ENCODE assay signal across 8 cellular contexts in genomic region chr7:116097365-116098009, GRCh38.
A peak's percentile ranks its signal among the peaks of the same experiment; 100 is the strongest.
DNase-seq lines count a peak whose midpoint lies in the region; ATAC-seq and TF ChIP-seq lines count a peak whose summit lies in the region.

No MANE protein-coding gene starts in this region.

- peaks cover 23% of the 10 kb centered on the region for H3K9me3 ChIP-seq in PC-9 (ENCODE audit: insufficient read depth, low read depth)
- no peaks in the 10 kb centered on the region for H3K9me3 ChIP-seq in fibroblast of lung (ENCODE audit: control insufficient read depth, insufficient read depth, low read depth, low read length)

- no peaks in the 10 kb centered on the region for H3F3A ChIP-seq in PC-9 (ENCODE audit: insufficient read depth, low read depth)

- no peak overlapping the region for H3K27ac Mint-ChIP-seq in type B pancreatic cell

- peaks cover 5% of the 10 kb centered on the region; the same call in 1 of the 2 replicates for H3K4me1 ChIP-seq in PC-9 (replicated peaks; ENCODE audit: insufficient read depth)
- no peaks in the 10 kb centered on the region for H3K4me1 ChIP-seq in fibroblast of lung (ENCODE audit: control insufficient read depth, extremely low read depth, insufficient read depth, low read length)

- no peak for ATAC-seq in HG02885 (IDR thresholded peaks at IDR 0.05; ENCODE audit: poor library complexity, unreplicated experiment)

- H3K27me3 ChIP-seq in PC-9 (ENCODE audit: insufficient read depth, low read depth) (no peaks in the 10 kb centered on the region), fibroblast of lung (ENCODE audit: control insufficient read depth, insufficient read depth, low read length) (no peaks in the 10 kb centered on the region)

- CTCF ChIA-PET in PC-9 (lab: Charles Lee), result no interaction called here

- no peaks in the 10 kb centered on the region for H3K4me1 Mint-ChIP-seq in type B pancreatic cell (ENCODE audit: unreplicated experiment)

- no peak overlapping the region for H3K9ac ChIP-seq in fibroblast of lung (ENCODE audit: insufficient read depth, low read length)

- peaks cover 3% of the 10 kb centered on the region for H3K9me3 Mint-ChIP-seq in type B pancreatic cell

- H3K4me2 ChIP-seq in PC-9 (peak overlapping the region; percentile 6; the same call in 1 of the 2 replicates), fibroblast of lung (ENCODE audit: extremely low read depth, insufficient read depth, low read length) (no peak overlapping the region)

- intact Hi-C loops in PC-9 (cut with micrococcal nuclease; ENCODE audit: unreplicated experiment), result no loop called here

- no TSS peak for BruUV-seq in PC-9 (replicated peaks; lab: Mats Ljungman, UMichigan)

- H2AFZ ChIP-seq in PC-9 (peak overlapping the region; percentile 32; the same call in 1 of the 2 replicates), fibroblast of lung (ENCODE audit: low read length) (no peak overlapping the region)

- DNase-seq in NCI-H2029 (lab: John Stamatoyannopoulos, UW) (peak; percentile 20), NCI-H2029 treated with DMSO at 0.1 percent for 48 hours (lab: John Stamatoyannopoulos, UW) (no peak), PC-9 (peak; percentile 29 to 72), fibroblast of lung (ENCODE audit: low read depth in 2 of 2) (peak; percentile 22 to 89), type B pancreatic cell (ENCODE audit: extremely low spot score, unreplicated experiment) (no peak), NCI-H1105 treated with DMSO at 0.1 percent for 48 hours (lab: John Stamatoyannopoulos, UW) (no peak), C1 segment of cervical spinal cord (lab: John Stamatoyannopoulos, UW) (no peak)

- H3K9me2 ChIP-seq in PC-9 (ENCODE audit: insufficient read depth), result no peaks in the 10 kb centered on the region

- H3K4me3 ChIP-seq in PC-9 (no peak overlapping the region), fibroblast of lung (replicated peaks in 1 of 4; ENCODE audit: control extremely low read depth in 1 of 4, insufficient read depth in 1 of 4, low read depth in 3 of 4, low read length in 4 of 4) (no peak overlapping the region)

- POLR2A ChIA-PET in PC-9 (lab: Charles Lee; ENCODE audit: unreplicated experiment), result no interaction called here

- H4K20me1 ChIP-seq in PC-9 (ENCODE audit: insufficient read depth) (no peaks in the 10 kb centered on the region), fibroblast of lung (ENCODE audit: control insufficient read depth, extremely low read depth, insufficient read depth, low read length) (no peaks in the 10 kb centered on the region)

- H3K27ac ChIP-seq in PC-9, result peak overlapping the region; percentile 70
- H3K27ac ChIP-seq in fibroblast of lung (ENCODE audit: insufficient read depth, low read length), result no peak overlapping the region

- H3K4me3 Mint-ChIP-seq in type B pancreatic cell, result no peak overlapping the region

- H3K36me3 ChIP-seq in PC-9 (ENCODE audit: low read depth) (no peaks in the 10 kb centered on the region), fibroblast of lung (ENCODE audit: control insufficient read depth, insufficient read depth, low read length) (no peaks in the 10 kb centered on the region)

- no peaks in the 10 kb centered on the region for H3K79me2 ChIP-seq in PC-9 (ENCODE audit: low read depth)
- no peaks in the 10 kb centered on the region for H3K79me2 ChIP-seq in fibroblast of lung (ENCODE audit: control insufficient read depth, insufficient read depth, low read length)

- H3K36me3 Mint-ChIP-seq in type B pancreatic cell, result no peaks in the 10 kb centered on the region

- 0 out of 2 replicates have a peak, but pooled peaks have one; percentile 18 for TF ChIP-seq CTCF in PC-9 (conservative IDR thresholded peaks at IDR 0.05)
- TF ChIP-seq CTCF in fibroblast of lung (conservative IDR thresholded peaks at IDR 0.05 in 1 of 2, IDR thresholded peaks at IDR 0.05 in 1 of 2; ENCODE audit: low read depth in 1 of 2, low read length in 2 of 2), result no peak
- TF ChIP-seq CTCF in type B pancreatic cell (conservative IDR thresholded peaks at IDR 0.05), result peak; percentile 70

- H3K27me3 Mint-ChIP-seq in type B pancreatic cell, result no peaks in the 10 kb centered on the region

Comparison
In these comparisons a context has a peak if more than half of its experiments do, and no peak if none do; other contexts are left out.
1. DNase-seq: peak in NCI-H2029 (single experiment), PC-9 (2 of 2) and fibroblast of lung (2 of 2); none in NCI-H2029 treated with DMSO at 0.1 percent for 48 hours (single experiment), type B pancreatic cell (single experiment), NCI-H1105 treated with DMSO at 0.1 percent for 48 hours (single experiment) and C1 segment of cervical spinal cord (0 of 14).
2. CTCF ChIP-seq: peak in PC-9 (single experiment) and type B pancreatic cell (single experiment); none in fibroblast of lung (0 of 2).